15 cellular contexts compared by ENCODE assay signal in genomic region chr14:30849354-30849753, GRCh38. TPM values are rescaled to one million over a fixed set of nuclear protein-coding genes. Genes with fewer than 3 reads are reported as not detected.
DNase-seq lines count a peak whose midpoint lies in the region; ATAC-seq, FAIRE-seq and TF ChIP-seq lines count a peak whose summit lies in the region.
"Had no signal": no experiment of that assay in that cellular context is flagged by ENCODE, and none has a peak within 500 bp of the region (broad histone marks: within the 10 kb centered on the region; RNA-seq: fewer than 3 reads in every experiment).

No MANE protein-coding gene starts in this region.

- H4K91ac ChIP-seq in mesenchymal stem cell (ENCODE audit: low read length): no peak overlapping the region

- no peak for TF ChIP-seq CTCF in HepG2 (CRISPR knock-in tag; IDR thresholded peaks at IDR 0.05)

- no peak for DNase-seq in HepG2 (ENCODE audit: low spot score)
- DNase-seq in SK-N-DZ (ENCODE audit: low spot score): no peak
- no peak for DNase-seq in AG08395 (ENCODE audit: low spot score)
- DNase-seq in mesenchymal stem cell: no peak
- no peak for DNase-seq in NCI-H226
- DNase-seq: activated CD4-positive, alpha-beta T cell treated with anti-CD3 and anti-CD28 coated beads, Interleukin-2, amount 10 ng/mL, durations not matched to agents 7 days and 5 days; NCI-H1436; Right ventricle myocardium superior; uterus had no signal

- peak; percentile 87 for ATAC-seq in GM18868 (IDR thresholded peaks at IDR 0.05; ENCODE audit: unreplicated experiment)
- ATAC-seq in GM21723 (IDR thresholded peaks at IDR 0.05; ENCODE audit: unreplicated experiment): peak; percentile 96
- ATAC-seq in HG03280 (IDR thresholded peaks at IDR 0.05; ENCODE audit: unreplicated experiment): peak; percentile 94
- peak; percentile 84 for ATAC-seq in HepG2
- ATAC-seq: HCT116 had no signal

- 62% methylated on average over 1 of the region's 1 CpG for WGBS in HepG2 (ENCODE audit: low lambda C conversion rate)
- 100% methylated on average over 1 of the region's 1 CpG for WGBS in mesenchymal stem cell

- FAIRE-seq in HepG2 (lab: Jason Lieb, UNC): no peak
- FAIRE-seq: keratinocyte had no signal

- no peak for TF ChIP-seq POLR2A in HepG2 (IDR thresholded peaks at IDR 0.05; ENCODE audit: insufficient read depth in 1 of 2, low read depth in 2 of 2, low read length in 2 of 2)

- H3K14ac ChIP-seq in mesenchymal stem cell (ENCODE audit: low read length in 2 of 2): peak overlapping the region in 1 of 2 experiments; percentile 41

- no TSS peak for BruUV-seq in HepG2 (replicated peaks; lab: Mats Ljungman, UMichigan)

- TF ChIP-seq RAD21 in HepG2 (CRISPR knock-in tag; IDR thresholded peaks at IDR 0.05): no peak

- H4K20me1 ChIP-seq in HepG2 (ENCODE audit: insufficient read depth, low read length): no peaks in the 10 kb centered on the region

- CTCF ChIA-PET in HepG2 (lab: Yijun Ruan, JAX; ENCODE audit: low intra/inter-chr PET ratio, low total read pairs): no interaction called here

- H4K8ac ChIP-seq in mesenchymal stem cell (ENCODE audit: low read length): no peak overlapping the region

- H2BK120ac ChIP-seq in mesenchymal stem cell (ENCODE audit: low read depth, low read length): no peak overlapping the region

- H2AK5ac ChIP-seq in mesenchymal stem cell (ENCODE audit: low read length, severe bottlenecking): no peak overlapping the region

- no peaks in the 10 kb centered on the region for H3K27me3 ChIP-seq in HepG2 (ENCODE audit: control insufficient read depth in 1 of 2, insufficient read depth in 2 of 2, low read length in 2 of 2)
- peaks cover 0 to 9% of the 10 kb centered on the region in 2 experiments for H3K27me3 ChIP-seq in mesenchymal stem cell (ENCODE audit: control insufficient read depth in 1 of 2, insufficient read depth in 1 of 2, low read length in 2 of 2)
- H3K27me3 ChIP-seq: uterus had no signal

- no peak overlapping the region for H3K9ac ChIP-seq in HepG2 (ENCODE audit: insufficient read depth, low read depth, low read length)
- no peak overlapping the region for H3K9ac ChIP-seq in mesenchymal stem cell (ENCODE audit: low read length)

- TF ChIP-seq EP300 in HepG2 (IDR thresholded peaks at IDR 0.05; ENCODE audit: low read depth in 2 of 2, low read length in 2 of 2) (no peak), HepG2 (CRISPR knock-in tag; IDR thresholded peaks at IDR 0.05; ENCODE audit: borderline replicate concordance) (no peak)

- H3K79me2 ChIP-seq in HepG2 (ENCODE audit: insufficient read depth, low read length): no peaks in the 10 kb centered on the region

- H2AFZ ChIP-seq in HepG2 (ENCODE audit: low read length): no peak overlapping the region
- no peak overlapping the region for H2AFZ ChIP-seq in mesenchymal stem cell (ENCODE audit: low read depth, low read length)

- POLR2A ChIA-PET in HepG2 (lab: Yijun Ruan, JAX): interaction anchor here (1.2 kb wide), 1 partner anchor 25 kb away, joined by 5 read pairs; the partner anchor contains the start of gene COCH

- H3K4me2 ChIP-seq in HepG2 (ENCODE audit: low read depth, low read length): 0 out of 2 replicates have a peak overlapping the region, but pooled peaks have one; percentile 2
- H3K4me2 ChIP-seq in mesenchymal stem cell (ENCODE audit: low read length, poor library complexity, severe bottlenecking): no peak overlapping the region

- H2BK12ac ChIP-seq in mesenchymal stem cell (ENCODE audit: low read length in 2 of 2): no peak overlapping the region

- H3K18ac ChIP-seq in mesenchymal stem cell (ENCODE audit: low read depth in 1 of 2, low read length in 2 of 2): no peak overlapping the region

- H3K4ac ChIP-seq in mesenchymal stem cell (ENCODE audit: low read depth in 1 of 2, low read length in 2 of 2): no peak overlapping the region

- H3K79me1 ChIP-seq in mesenchymal stem cell (replicated peaks; ENCODE audit: low read length, poor library complexity, severe bottlenecking): no peaks in the 10 kb centered on the region

- H3K9me3 ChIP-seq in HepG2 (ENCODE audit: low read length) (no peaks in the 10 kb centered on the region), mesenchymal stem cell (ENCODE audit: control insufficient read depth, low read length) (no peaks in the 10 kb centered on the region)
- H3K9me3 ChIP-seq: uterus had no signal

- H3K27ac ChIP-seq in HepG2 (ENCODE audit: extremely low read length, insufficient read depth, low read length) (no peak overlapping the region), mesenchymal stem cell (ENCODE audit: low read length, poor library complexity, severe bottlenecking) (no peak overlapping the region)
- H3K27ac ChIP-seq: epithelial cell of prostate, uterus had no signal

- no peak overlapping the region for H2BK15ac ChIP-seq in mesenchymal stem cell (ENCODE audit: low read depth, poor library complexity, severe bottlenecking)

- H2BK5ac ChIP-seq in mesenchymal stem cell (ENCODE audit: low read depth, low read length, poor library complexity, severe bottlenecking): no peak overlapping the region

- intact Hi-C loops in HepG2 (cut with micrococcal nuclease; ENCODE audit: unreplicated experiment): no loop called here

- in situ Hi-C loops in HepG2 (cut with HindIII; ENCODE audit: extremely low pct_ligation_motif_present, low pct_unique_long_range_greater_than_20kb): no loop called here

- H3K4me1 ChIP-seq in HepG2 (ENCODE audit: insufficient read depth, low read length): peaks cover 15% of the 10 kb centered on the region
- H3K4me1 ChIP-seq in mesenchymal stem cell (ENCODE audit: control insufficient read depth, insufficient read depth, low read depth, low read length): no peaks in the 10 kb centered on the region
- H3K4me1 ChIP-seq: uterus had no signal

- no peaks in the 10 kb centered on the region for H3K36me3 ChIP-seq in HepG2 (replicated peaks in 1 of 2; ENCODE audit: control insufficient read depth in 1 of 2, insufficient read depth in 2 of 2, low read length in 2 of 2)
- H3K36me3 ChIP-seq in mesenchymal stem cell (ENCODE audit: control insufficient read depth in 1 of 2, insufficient read depth in 2 of 2, low read depth in 1 of 2, low read length in 2 of 2): no peaks in the 10 kb centered on the region
- H3K36me3 ChIP-seq: uterus had no signal

- no peak overlapping the region for H3K4me3 ChIP-seq in HepG2 (replicated peaks in 1 of 3; ENCODE audit: insufficient read depth in 1 of 3, low read depth in 2 of 3, low read length in 3 of 3)
- no peak overlapping the region for H3K4me3 ChIP-seq in mesenchymal stem cell (ENCODE audit: insufficient read depth in 1 of 2, low read depth in 1 of 2, low read length in 2 of 2)
- H3K4me3 ChIP-seq: uterus had no signal

- no peak overlapping the region for H3K23ac ChIP-seq in mesenchymal stem cell (ENCODE audit: low read length in 2 of 2)

TF ChIP-seq in HepG2, 621 proteins besides CTCF, POLR2A, EP300 and RAD21:
- TF ChIP-seq ZNF878 (CRISPR knock-in tag; IDR thresholded peaks at IDR 0.05): 0 out of 2 replicates have a peak, but pooled peaks have one; percentile 19
- TF ChIP-seq ZNF713 (CRISPR knock-in tag; IDR thresholded peaks at IDR 0.05): 0 out of 2 replicates have a peak, but pooled peaks have one; percentile 15
- no peak for TF ChIP-seq NCOA2 (CRISPR knock-in tag; IDR thresholded peaks at IDR 0.05)
- TF ChIP-seq ZBTB7B (CRISPR knock-in tag; IDR thresholded peaks at IDR 0.05): no peak
- TF ChIP-seq ZFP41 (CRISPR knock-in tag; IDR thresholded peaks at IDR 0.05; ENCODE audit: borderline replicate concordance): 0 out of 2 replicates have a peak, but pooled peaks have one; percentile 44
- 0 out of 2 replicates have a peak, but pooled peaks have one; percentile 45 for TF ChIP-seq ZFP90 (CRISPR knock-in tag; IDR thresholded peaks at IDR 0.05; ENCODE audit: borderline replicate concordance)

RNA-seq across cellular contexts. Expression of gene COCH, which starts 25.0 kb away (rescaled TPM):
- total RNA-seq in HepG2 (2016; rRNA removed; fragmentation: Illumina TruSeq; extraction: Trizol): 46.1 and 79.3 TPM in 2 replicates
- 42.7 and 44.5 TPM in 2 replicates for total RNA-seq in HepG2 (2016; cell fraction: cytosol; rRNA removed; fragmentation: Illumina TruSeq; extraction: Trizol; ENCODE audit: low read depth)
- 44.2 and 82.2 TPM in 2 replicates for total RNA-seq in HepG2 (2016; cell fraction: insoluble cytoplasmic fraction; rRNA removed; fragmentation: Illumina TruSeq; extraction: Trizol)
- total RNA-seq in HepG2 (2016; cell fraction: membrane; rRNA removed; fragmentation: Illumina TruSeq; extraction: Trizol): 35.2 and 37.4 TPM in 2 replicates
- 75.5 and 83.2 TPM in 2 replicates for total RNA-seq in HepG2 (2016; cell fraction: nucleus; rRNA removed; fragmentation: Illumina TruSeq; extraction: Trizol)
- 67.6 and 78.2 TPM in 2 replicates for polyA plus RNA-seq in HepG2 (2011; rRNA removed)
- polyA plus RNA-seq in HepG2 (2011; cell fraction: cytosol; rRNA removed): 46.8 and 61.9 TPM in 2 replicates
- polyA plus RNA-seq in HepG2 (2011; cell fraction: nucleus; rRNA removed): 41.4 and 44.4 TPM in 2 replicates
- 42.1 and 46.5 TPM in 2 replicates for polyA plus RNA-seq in HepG2 (2012)
- polyA plus RNA-seq in HepG2 (2016; cell fraction: cytosol; fragmentation: Illumina TruSeq; extraction: Trizol; ENCODE audit: low read depth): 14.6 and 14.7 TPM in 2 replicates
- polyA plus RNA-seq in HepG2 (2016; cell fraction: insoluble cytoplasmic fraction; fragmentation: Illumina TruSeq; extraction: Trizol; ENCODE audit: low read depth): 44.3 and 45.7 TPM in 2 replicates
- 23.3 and 29.1 TPM in 2 replicates for polyA plus RNA-seq in HepG2 (2016; cell fraction: membrane; fragmentation: Illumina TruSeq; extraction: Trizol; ENCODE audit: low read depth)
- 110 and 111 TPM in 2 replicates for polyA plus RNA-seq in HepG2 (2016; cell fraction: nucleus; fragmentation: Illumina TruSeq; extraction: Trizol; ENCODE audit: insufficient read depth, low read depth)
- 0.09 and 34.6 TPM in 2 replicates for polyA minus RNA-seq in HepG2 (2011; rRNA and poly(A)+ RNA removed; ENCODE audit: low replicate concordance)
- 40.3 and 42.4 TPM in 2 replicates for polyA minus RNA-seq in HepG2 (2011; cell fraction: cytosol; rRNA and poly(A)+ RNA removed)
- polyA minus RNA-seq in HepG2 (2011; cell fraction: nucleus; rRNA and poly(A)+ RNA removed): 33.0 and 38.3 TPM in 2 replicates
- 128 and 145 TPM in 2 replicates for polyA plus RNA-seq in SK-N-DZ (2014; cell fraction: cytosol; rRNA removed)
- polyA plus RNA-seq in SK-N-DZ (2014; cell fraction: nucleus; rRNA removed): 175 and 197 TPM in 2 replicates
- polyA plus RNA-seq in mesenchymal stem cell (2013, experiment 1 of 2): 0.32 TPM
- polyA plus RNA-seq in mesenchymal stem cell (2013, experiment 2 of 2): 0.34 TPM
